7 cellular contexts compared by ENCODE assay signal in the genomic region with DNA sequence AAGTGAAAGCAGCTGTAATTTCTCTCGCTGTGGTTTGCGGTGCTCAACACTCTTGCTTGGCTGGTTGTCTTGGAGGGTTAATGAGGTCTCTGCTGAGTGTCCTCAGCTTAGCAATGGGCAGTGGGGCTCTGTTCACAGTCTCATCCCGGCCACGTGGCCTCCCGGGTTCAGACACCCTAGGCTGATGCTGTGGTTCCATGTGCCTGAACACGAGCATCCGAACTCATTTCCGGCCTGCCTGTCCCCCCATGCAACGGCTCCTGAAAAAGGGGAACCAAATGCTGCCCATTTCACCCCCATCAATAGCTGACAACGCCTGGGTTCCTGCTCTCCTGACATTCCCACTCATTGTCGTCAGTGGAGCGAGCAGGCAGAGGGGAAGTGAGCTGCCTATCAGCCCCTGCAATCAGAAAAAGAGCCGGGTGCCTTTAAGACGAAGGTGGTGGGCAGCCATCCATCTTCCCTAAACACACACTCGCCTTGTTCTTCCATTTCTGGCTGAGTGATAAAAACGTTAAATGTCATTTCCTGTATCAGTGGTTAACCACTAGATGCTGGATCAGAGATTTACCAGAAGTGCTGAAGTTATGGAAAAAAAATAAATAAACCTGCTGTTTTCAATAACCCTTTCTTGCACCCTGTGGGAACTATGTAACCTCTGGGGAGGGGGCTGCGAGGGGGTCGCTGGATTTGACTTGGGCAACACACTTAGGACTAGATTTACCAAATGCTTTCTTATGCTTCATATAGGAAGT.
DNase-seq lines count a peak whose midpoint lies in the region; ATAC-seq and TF ChIP-seq lines count a peak whose summit lies in the region.

No MANE protein-coding gene starts in this region.

- H3K4me3 ChIP-seq in kidney epithelial cell (ENCODE audit: low read depth, low read length), result no peak overlapping the region

- no peak for TF ChIP-seq CTCF in kidney epithelial cell (IDR thresholded peaks at IDR 0.05; ENCODE audit: insufficient read depth, low read length, poor library complexity, severe bottlenecking)

- no peaks in the 10 kb centered on the region for H3K27me3 ChIP-seq in kidney epithelial cell (ENCODE audit: control insufficient read depth, insufficient read depth, low read length)

- no peaks in the 10 kb centered on the region for H3K36me3 ChIP-seq in kidney epithelial cell (ENCODE audit: control insufficient read depth, insufficient read depth, low read length)

- ATAC-seq in GM18858 (IDR thresholded peaks at IDR 0.05; ENCODE audit: unreplicated experiment), result peak; percentile 31
- ATAC-seq in HG02981 (IDR thresholded peaks at IDR 0.05; ENCODE audit: unreplicated experiment), result peak; percentile 46

- peak; percentile 100 for DNase-seq in SIG-M5 treated with dmso at 0.1 percent for 504 hours (lab: John Stamatoyannopoulos, UW; ENCODE audit: unreplicated experiment)
- peak; percentile 89 for DNase-seq in amniotic epithelial cell (ENCODE audit: low read depth)
- peak; percentile 60 for DNase-seq in kidney epithelial cell (ENCODE audit: low read depth)
- peak; percentile 52 for DNase-seq in stimulated activated CD4-positive, alpha-beta T cell treated with anti-CD3 and anti-CD28 coated beads, Interleukin-4, amount 100 ng/mL, for 1 hour
- DNase-seq in NCI-H446 treated with DMSO at 0.1 percent for 48 hours (lab: John Stamatoyannopoulos, UW), result no peak
